ENCODE assay signal across 8 cellular contexts in genomic region chr7:74606101-74606908, GRCh38. TPM values are rescaled to one million over a fixed set of nuclear protein-coding genes. Genes with fewer than 3 reads are reported as not detected.
DNase-seq lines count a peak whose midpoint lies in the region; ATAC-seq and TF ChIP-seq lines count a peak whose summit lies in the region.

No MANE protein-coding gene starts in this region.

- in situ Hi-C loops in GM13977 (cut with MboI; ENCODE audit: low pct_unique_long_range_greater_than_20kb, low sequenced_read_pairs, unreplicated experiment), result no loop called here

- H3K9me3 Mint-ChIP-seq in activated CD4-positive, alpha-beta memory T cell treated with anti-CD3 and anti-CD28 coated beads, Interleukin-2, amount 10 ng/mL, durations not matched to agents 7 days and 5 days, result no peaks in the 10 kb centered on the region
- H3K9me3 Mint-ChIP-seq in stimulated activated naive CD8-positive, alpha-beta T cell treated with anti-CD3 and anti-CD28 coated beads, Interleukin-15, Interleukin-2, amounts not matched to agents 100 ng/mL and 50 ng/mL, for 24 hours, result no peaks in the 10 kb centered on the region

- TF ChIP-seq CTCF in GM13977 (IDR thresholded peaks at IDR 0.05; ENCODE audit: extremely low read depth, insufficient read depth, missing control alignments), result peak; percentile 1

- DNase-seq in GM13977 (ENCODE audit: low spot score) (peak; percentile 62), MV-4-11 (lab: John Stamatoyannopoulos, UW) (peak; percentile 8), NCI-H2107 treated with DMSO at 0.1 percent for 48 hours (lab: John Stamatoyannopoulos, UW; ENCODE audit: unreplicated experiment) (no peak)
- DNase-seq in activated CD4-positive, alpha-beta memory T cell treated with anti-CD3 and anti-CD28 coated beads, Interleukin-2, amount 10 ng/mL, durations not matched to agents 7 days and 5 days, result peak; percentile 48
- DNase-seq in effector CD4-positive, alpha-beta T cell, result peak; percentile 15

- no peak for ATAC-seq in HG03097 (IDR thresholded peaks at IDR 0.05; ENCODE audit: low FRiP score, unreplicated experiment)

- POLR2A ChIA-PET in activated CD4-positive, alpha-beta memory T cell treated with anti-CD3 and anti-CD28 coated beads, Interleukin-2, amount 10 ng/mL, durations not matched to agents 7 days and 5 days (lab: Charles Lee), result no interaction called here

- H3K27me3 ChIP-seq in mononuclear cell (ENCODE audit: insufficient read depth, low read length), result no peaks in the 10 kb centered on the region

- H3K4me3 Mint-ChIP-seq in activated CD4-positive, alpha-beta memory T cell treated with anti-CD3 and anti-CD28 coated beads, Interleukin-2, amount 10 ng/mL, durations not matched to agents 7 days and 5 days, result peak overlapping the region; percentile 39
- H3K4me3 Mint-ChIP-seq in stimulated activated naive CD8-positive, alpha-beta T cell treated with anti-CD3 and anti-CD28 coated beads, Interleukin-15, Interleukin-2, amounts not matched to agents 100 ng/mL and 50 ng/mL, for 24 hours, result peak overlapping the region; percentile 60

- H3K4me1 ChIP-seq in mononuclear cell (ENCODE audit: insufficient read depth, low read length), result peaks cover 12% of the 10 kb centered on the region

- H3K4me1 Mint-ChIP-seq in activated CD4-positive, alpha-beta memory T cell treated with anti-CD3 and anti-CD28 coated beads, Interleukin-2, amount 10 ng/mL, durations not matched to agents 7 days and 5 days, result peaks cover 11% of the 10 kb centered on the region
- H3K4me1 Mint-ChIP-seq in stimulated activated naive CD8-positive, alpha-beta T cell treated with anti-CD3 and anti-CD28 coated beads, Interleukin-15, Interleukin-2, amounts not matched to agents 100 ng/mL and 50 ng/mL, for 24 hours (ENCODE audit: low read depth), result peaks cover 12% of the 10 kb centered on the region

- H3K36me3 Mint-ChIP-seq in activated CD4-positive, alpha-beta memory T cell treated with anti-CD3 and anti-CD28 coated beads, Interleukin-2, amount 10 ng/mL, durations not matched to agents 7 days and 5 days (ENCODE audit: low read depth), result no peaks in the 10 kb centered on the region
- no peaks in the 10 kb centered on the region for H3K36me3 Mint-ChIP-seq in stimulated activated naive CD8-positive, alpha-beta T cell treated with anti-CD3 and anti-CD28 coated beads, Interleukin-15, Interleukin-2, amounts not matched to agents 100 ng/mL and 50 ng/mL, for 24 hours (ENCODE audit: low read depth)

- H3K9me3 ChIP-seq in mononuclear cell (ENCODE audit: low read depth, low read length), result no peaks in the 10 kb centered on the region

- peaks cover 5% of the 10 kb centered on the region for H3K27me3 Mint-ChIP-seq in activated CD4-positive, alpha-beta memory T cell treated with anti-CD3 and anti-CD28 coated beads, Interleukin-2, amount 10 ng/mL, durations not matched to agents 7 days and 5 days
- H3K27me3 Mint-ChIP-seq in stimulated activated naive CD8-positive, alpha-beta T cell treated with anti-CD3 and anti-CD28 coated beads, Interleukin-15, Interleukin-2, amounts not matched to agents 100 ng/mL and 50 ng/mL, for 24 hours, result no peaks in the 10 kb centered on the region

- CTCF ChIA-PET in activated CD4-positive, alpha-beta memory T cell treated with anti-CD3 and anti-CD28 coated beads, Interleukin-2, amount 10 ng/mL, durations not matched to agents 7 days and 5 days (lab: Charles Lee), result no interaction called here

- H3K4me3 ChIP-seq in mononuclear cell (ENCODE audit: low read length), result peak overlapping the region; percentile 18

- H3K27ac Mint-ChIP-seq in activated CD4-positive, alpha-beta memory T cell treated with anti-CD3 and anti-CD28 coated beads, Interleukin-2, amount 10 ng/mL, durations not matched to agents 7 days and 5 days, result no peak overlapping the region
- peak overlapping the region; percentile 26 for H3K27ac Mint-ChIP-seq in stimulated activated naive CD8-positive, alpha-beta T cell treated with anti-CD3 and anti-CD28 coated beads, Interleukin-15, Interleukin-2, amounts not matched to agents 100 ng/mL and 50 ng/mL, for 24 hours

RNA-seq across cellular contexts. Expression of gene GTF2I, which starts 51.2 kb away (rescaled TPM):
- 100 to 1,000 TPM; 143 to 145 TPM for total RNA-seq in activated CD4-positive, alpha-beta memory T cell treated with anti-CD3 and anti-CD28 coated beads, Interleukin-2, amount 10 ng/mL, durations not matched to agents 7 days and 5 days
- 113 TPM for total RNA-seq in mononuclear cell
